ENCODE assay signal across 8 cellular contexts in genomic region chr2:151771599-151772358, GRCh38. TPM values are rescaled to one million over a fixed set of nuclear protein-coding genes. Genes with fewer than 3 reads are reported as not detected.
DNase-seq lines count a peak whose midpoint lies in the region; ATAC-seq and TF ChIP-seq lines count a peak whose summit lies in the region.

No MANE protein-coding gene starts in this region.

- H3K27me3 ChIP-seq in heart right ventricle = no peaks in the 10 kb centered on the region

- intact Hi-C loops in heart right ventricle (cut with DNase I) = no loop called here

- ATAC-seq in GM21381 (IDR thresholded peaks at IDR 0.05; ENCODE audit: unreplicated experiment) (peak; percentile 94), HG03457 (IDR thresholded peaks at IDR 0.05; ENCODE audit: unreplicated experiment) (peak; percentile 96), heart right ventricle (peak in 7 of 8 donors; percentile 25 to 78 (median 64))

- H3K4me3 ChIP-seq in heart right ventricle = no peak overlapping the region

- no peak for TF ChIP-seq CTCF in heart right ventricle (IDR thresholded peaks at IDR 0.05)

- peaks cover 0 to 44% (median 16%) of the 10 kb centered on the region in 9 donors for H3K4me1 ChIP-seq in heart right ventricle

- peaks cover 0 to 3% (median 0%) of the 10 kb centered on the region in 11 donors for H3K9me3 ChIP-seq in heart right ventricle

- DNase-seq in EL = peak; percentile 34
- peak; percentile 17 to 22 for DNase-seq in heart right ventricle
- DNase-seq in midbrain (lab: John Stamatoyannopoulos, UW) = no peak
- no peak for DNase-seq in NCI-H748 treated with DMSO at 0.1 percent for 48 hours (lab: John Stamatoyannopoulos, UW)
- no peak for DNase-seq in NCI-H187 treated with DMSO at 0.1 percent for 48 hours (lab: John Stamatoyannopoulos, UW)
- no peak for DNase-seq in DMS 273 (lab: John Stamatoyannopoulos, UW; ENCODE audit: unreplicated experiment)

- H3K36me3 ChIP-seq in heart right ventricle = peaks cover 0 to 15% (median 0%) of the 10 kb centered on the region in 9 donors

- 88 to 89% methylated on average over 10 of the region's 10 CpGs for WGBS in heart right ventricle, 2 donors

- H3K27ac ChIP-seq in heart right ventricle = peak overlapping the region in 1 of 10 donors; percentile 6

RNA-seq across cellular contexts. Expression of gene NEB, which starts 37.5 kb away (rescaled TPM):
- 10 to 100 TPM in 3 of 10 donors, 1 to 10 TPM in 6, under 1 TPM in 1; 0.32 to 19.4 (median 5.8) TPM for total RNA-seq in heart right ventricle
- polyA plus RNA-seq in heart right ventricle = 1 to 10 TPM in 1 of 2 donors, under 1 TPM in 1; 0.33 to 4.3 TPM

RNA-seq across cellular contexts. Expression of gene ARL5A, which starts 56.4 kb away (rescaled TPM):
- total RNA-seq in heart right ventricle = 10 to 100 TPM; 40.4 to 62.3 (median 56.4) TPM
- 10 to 100 TPM in 1 of 2 donors, 1 to 10 TPM in 1; 8.3 to 12.3 TPM for polyA plus RNA-seq in heart right ventricle

Comparison
In these comparisons a context has a peak if more than half of its experiments do, and no peak if none do; other contexts are left out.
1. DNase-seq: peak in EL (single experiment) and heart right ventricle (2 of 2); none in midbrain (single experiment), NCI-H748 treated with DMSO at 0.1 percent for 48 hours (single experiment), NCI-H187 treated with DMSO at 0.1 percent for 48 hours (single experiment) and DMS 273 (single experiment).
2. Peak in every context shown above with its lines, with median percentiles within 50 percentile points of each other: ATAC-seq.